21 cellular contexts compared by ENCODE assay signal in the genomic region with DNA sequence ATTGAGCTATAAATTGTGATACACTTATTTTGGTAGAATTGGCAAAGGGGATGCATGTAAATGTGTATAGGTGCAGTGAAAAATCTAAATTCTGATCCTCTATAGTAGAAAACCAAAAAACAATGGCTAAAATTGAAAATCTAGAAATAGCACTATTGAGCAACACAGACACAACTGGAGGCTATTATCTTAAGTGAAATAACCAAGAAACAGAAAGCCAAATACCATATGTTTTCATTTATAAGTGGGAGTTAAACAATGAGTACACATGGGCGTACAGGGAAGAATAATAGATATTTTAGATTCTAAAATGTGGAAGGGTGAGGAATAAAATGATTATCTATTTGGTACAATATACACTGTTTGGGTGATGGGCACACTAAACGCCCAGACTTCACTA.
"Had no signal": no experiment of that assay in that cellular context is flagged by ENCODE, and none has a peak within 500 bp of the region (broad histone marks: within the 10 kb centered on the region; RNA-seq: fewer than 3 reads in every experiment).

No MANE protein-coding gene starts in this region.

- ATAC-seq: T-cell had no signal

- H3K4me3 ChIP-seq: PC-9, Peyer's patch had no signal

- DNase-seq: KBM-7; NCI-H1092; NCI-H1105 treated with DMSO at 0.1 percent for 48 hours; NCI-H1417 treated with DMSO at 0.1 percent for 48 hours; NCI-H146; NCI-H187; NCI-H2029; NCI-H2081 treated with DMSO at 0.1 percent for 48 hours; NCI-H2171; NCI-H524; NCI-H526 treated with DMSO at 0.1 percent for 48 hours; NCI-H748 treated with DMSO at 0.1 percent for 48 hours; NK-92 treated with Interleukin-12 subunit alpha and Interleukin-12 subunit beta, amount 100 ng/mL, for 24 hours; OCI-M1; PC-9; Peyer's patch; Right ventricle myocardium superior; RPMI8226; SK-N-SH; SW 1271; T-cell had no signal
